Comparison of ENCODE assay signal across 22 cellular contexts in the genomic region with DNA sequence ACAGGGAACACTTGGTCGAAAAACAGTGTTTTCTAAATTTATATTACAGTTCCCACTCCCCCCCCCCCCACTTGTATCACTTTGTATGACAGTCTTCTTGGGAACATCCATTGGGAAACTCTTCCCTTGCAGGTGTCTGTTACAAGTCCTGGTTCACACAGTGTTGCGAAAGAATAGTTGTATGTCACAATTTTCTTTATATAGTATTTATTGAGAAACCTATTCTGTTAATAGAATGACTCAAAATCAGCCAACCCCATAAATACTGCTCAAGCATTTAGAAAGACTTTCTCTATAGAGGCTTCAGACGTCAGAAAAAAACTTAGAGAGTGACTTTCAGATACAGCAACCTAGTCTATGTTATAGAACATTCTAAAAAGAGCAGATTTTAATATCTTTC.
"Had no signal": no experiment of that assay in that cellular context is flagged by ENCODE, and none has a peak within 500 bp of the region (broad histone marks: within the 10 kb centered on the region; RNA-seq: fewer than 3 reads in every experiment).

No MANE protein-coding gene starts in this region.

- H3K4me3 ChIP-seq: body of pancreas, colonic mucosa, esophagus muscularis mucosa, lower lobe of right lung, ovary, sigmoid colon, spleen, testis, upper lobe of left lung had no signal

- H3K9me3 Mint-ChIP-seq: activated B cell treated with CpG ODN at 0.5 μM for 24 hours; activated CD8-positive, alpha-beta T cell treated with anti-CD3 and anti-CD28 coated beads for 36 hours; activated T-helper 17 cell treated with anti-CD3 and anti-CD28 coated beads, Interleukin-2, amount 50 U/mL, for 72 hours; natural killer cell; stimulated activated memory B cell treated with anti-CD40 and anti-IgM and Interleukin-4, amounts not matched to agents 10 μg/mL and 1 μg/mL and 100 μg/mL, for 72 hours had no signal

- H3K27me3 ChIP-seq: body of pancreas, colonic mucosa, esophagus muscularis mucosa, ovary, sigmoid colon, spleen, testis, upper lobe of left lung had no signal

- H3K36me3 Mint-ChIP-seq: activated naive CD8-positive, alpha-beta T cell treated with anti-CD3 and anti-CD28 coated beads, Interleukin-2, amount 10 ng/mL, durations not matched to agents 7 days and 5 days; natural killer cell; stimulated activated memory B cell treated with anti-CD40 and anti-IgM and Interleukin-4, amounts not matched to agents 10 μg/mL and 1 μg/mL and 100 μg/mL, for 72 hours had no signal

- H3K4me3 Mint-ChIP-seq: activated B cell treated with CpG ODN at 0.5 μM for 24 hours; activated CD8-positive, alpha-beta T cell treated with anti-CD3 and anti-CD28 coated beads for 36 hours; activated naive CD8-positive, alpha-beta T cell treated with anti-CD3 and anti-CD28 coated beads, Interleukin-2, amount 10 ng/mL, durations not matched to agents 7 days and 5 days; activated T-helper 17 cell treated with anti-CD3 and anti-CD28 coated beads, Interleukin-2, amount 50 U/mL, for 72 hours; natural killer cell; stimulated activated memory B cell treated with anti-CD40 and anti-IgM and Interleukin-4, amounts not matched to agents 10 μg/mL and 1 μg/mL and 100 μg/mL, for 72 hours had no signal

- H3K4me1 Mint-ChIP-seq: activated naive CD8-positive, alpha-beta T cell treated with anti-CD3 and anti-CD28 coated beads, Interleukin-2, amount 10 ng/mL, durations not matched to agents 7 days and 5 days; activated T-helper 17 cell treated with anti-CD3 and anti-CD28 coated beads, Interleukin-2, amount 50 U/mL, for 72 hours; natural killer cell had no signal

- DNase-seq: activated B cell treated with CpG ODN at 0.5 μM for 24 hours; activated CD4-positive, alpha-beta T cell treated with anti-CD3 and anti-CD28 coated beads for 48 hours; activated CD8-positive, alpha-beta T cell treated with anti-CD3 and anti-CD28 coated beads for 36 hours; activated naive CD4-positive, alpha-beta T cell treated with Interleukin-2 at 50 U/mL for 16 hours; activated naive CD8-positive, alpha-beta T cell treated with anti-CD3 and anti-CD28 coated beads, Interleukin-2, amount 10 ng/mL, durations not matched to agents 7 days and 5 days; activated T-cell treated with anti-CD3 and anti-CD28 coated beads, Interleukin-2, amount 50 U/mL, for 1 hour; body of pancreas; central memory CD4-positive, alpha-beta T cell; colonic mucosa; left cardiac atrium; lower lobe of right lung; natural killer cell; ovary; sigmoid colon; spleen; stimulated activated CD4-positive, alpha-beta T cell treated with anti-CD3 and anti-CD28 coated beads, Interleukin-4, amount 100 ng/mL, for 4 hours; testis; upper lobe of left lung had no signal

- H3K27ac ChIP-seq: body of pancreas, colonic mucosa, esophagus muscularis mucosa, lower lobe of right lung, ovary, sigmoid colon, spleen, testis, upper lobe of left lung had no signal

- FAIRE-seq: islet of Langerhans had no signal

- ATAC-seq: activated CD8-positive, alpha-beta T cell treated with anti-CD3 and anti-CD28 coated beads for 36 hours; activated T-helper 17 cell treated with anti-CD3 and anti-CD28 coated beads, Interleukin-2, amount 50 U/mL, for 72 hours; body of pancreas; left cardiac atrium; lower lobe of right lung; natural killer cell; stimulated activated memory B cell treated with anti-CD40 and anti-IgM and Interleukin-4, amounts not matched to agents 10 μg/mL and 1 μg/mL and 100 μg/mL, for 72 hours had no signal

- H3K36me3 ChIP-seq: colonic mucosa, esophagus muscularis mucosa, lower lobe of right lung, ovary, sigmoid colon, spleen, upper lobe of left lung had no signal

- H3K27me3 Mint-ChIP-seq: activated B cell treated with CpG ODN at 0.5 μM for 24 hours; activated CD8-positive, alpha-beta T cell treated with anti-CD3 and anti-CD28 coated beads for 36 hours; activated naive CD8-positive, alpha-beta T cell treated with anti-CD3 and anti-CD28 coated beads, Interleukin-2, amount 10 ng/mL, durations not matched to agents 7 days and 5 days; activated T-helper 17 cell treated with anti-CD3 and anti-CD28 coated beads, Interleukin-2, amount 50 U/mL, for 72 hours; stimulated activated memory B cell treated with anti-CD40 and anti-IgM and Interleukin-4, amounts not matched to agents 10 μg/mL and 1 μg/mL and 100 μg/mL, for 72 hours had no signal

- H3K9me3 ChIP-seq: body of pancreas, colonic mucosa, esophagus muscularis mucosa, lower lobe of right lung, ovary, sigmoid colon, spleen, testis, upper lobe of left lung had no signal

- H3K27ac Mint-ChIP-seq: activated B cell treated with CpG ODN at 0.5 μM for 24 hours; activated CD8-positive, alpha-beta T cell treated with anti-CD3 and anti-CD28 coated beads for 36 hours; activated naive CD8-positive, alpha-beta T cell treated with anti-CD3 and anti-CD28 coated beads, Interleukin-2, amount 10 ng/mL, durations not matched to agents 7 days and 5 days; natural killer cell; stimulated activated memory B cell treated with anti-CD40 and anti-IgM and Interleukin-4, amounts not matched to agents 10 μg/mL and 1 μg/mL and 100 μg/mL, for 72 hours had no signal

- H3K4me1 ChIP-seq: body of pancreas, colonic mucosa, esophagus muscularis mucosa, lower lobe of right lung, sigmoid colon, spleen, testis, upper lobe of left lung had no signal
